ENCODE assay signal across 19 cellular contexts in genomic region chr7:100106633-100107032, GRCh38. TPM values are rescaled to one million over a fixed set of nuclear protein-coding genes. Genes with fewer than 3 reads are reported as not detected.
DNase-seq lines count a peak whose midpoint lies in the region; ATAC-seq, FAIRE-seq and TF ChIP-seq lines count a peak whose summit lies in the region.
"Had no signal": no experiment of that assay in that cellular context is flagged by ENCODE, and none has a peak within 500 bp of the region (broad histone marks: within the 10 kb centered on the region; RNA-seq: fewer than 3 reads in every experiment).

No MANE protein-coding gene starts in this region.

- no peak overlapping the region for H2BK120ac ChIP-seq in neuronal stem cell (ENCODE audit: low read depth, low read length)

- H3K27me3 Mint-ChIP-seq in activated naive CD4-positive, alpha-beta T cell treated with anti-CD3 and anti-CD28 coated beads, Interleukin-2, amount 50 U/mL, for 24 hours: no peaks in the 10 kb centered on the region
- H3K27me3 Mint-ChIP-seq: B cell had no signal

- no peak overlapping the region for H4K8ac ChIP-seq in neuronal stem cell (ENCODE audit: low read depth, low read length)

- peak overlapping the region; percentile 36 for H3K27ac ChIP-seq in RWPE1
- no peak overlapping the region for H3K27ac ChIP-seq in K562 (ENCODE audit: extremely low read depth, low read depth, low read length)
- H3K27ac ChIP-seq in neuronal stem cell (replicated peaks; ENCODE audit: low read length): no peak overlapping the region
- H3K27ac ChIP-seq: BLaER1 treated with 17β-estradiol and CSF1 and Interleukin-3, amounts not matched to agents 10 nM and 100 nM had no signal

- H3K27me3 ChIP-seq in K562 (ENCODE audit: control insufficient read depth in 2 of 2, insufficient read depth in 2 of 2, low read length in 2 of 2): no peaks in the 10 kb centered on the region
- H3K27me3 ChIP-seq in neuronal stem cell (ENCODE audit: control insufficient read depth in 3 of 3, insufficient read depth in 3 of 3, low read depth in 1 of 3, low read length in 3 of 3): no peaks in the 10 kb centered on the region
- H3K27me3 ChIP-seq: BLaER1 treated with 17β-estradiol and CSF1 and Interleukin-3, amounts not matched to agents 10 nM and 100 nM had no signal

- POLR2A ChIA-PET in RWPE1 (lab: Yijun Ruan, JAX; ENCODE audit: low non-redundant PET) (no interaction called here), K562 (lab: Yijun Ruan, JAX) (interaction anchor here (0.5 to 1.0 kb wide), 3 partner anchors 13 to 24 kb away, joined by 3 to 7 read pairs (median 3); partner anchors contain the start of gene MBLAC1)

- peaks cover 3% of the 10 kb centered on the region for H3K36me3 Mint-ChIP-seq in activated naive CD4-positive, alpha-beta T cell treated with anti-CD3 and anti-CD28 coated beads, Interleukin-2, amount 50 U/mL, for 24 hours
- H3K36me3 Mint-ChIP-seq in activated naive CD4-positive, alpha-beta T cell treated with anti-CD3 and anti-CD28 coated beads, Interleukin-2, amount 50 U/mL, for 72 hours: no peaks in the 10 kb centered on the region

- no peak overlapping the region for H2AK5ac ChIP-seq in neuronal stem cell (ENCODE audit: low read depth, low read length)

- no peak for TF ChIP-seq EP300 in K562 (IDR thresholded peaks at IDR 0.05; ENCODE audit: low read length)

- peaks cover 11% of the 10 kb centered on the region for H3K4me1 Mint-ChIP-seq in activated naive CD4-positive, alpha-beta T cell treated with anti-CD3 and anti-CD28 coated beads, Interleukin-2, amount 50 U/mL, for 24 hours

- TF ChIP-seq RAD21 in K562 (CRISPR knock-in tag; conservative IDR thresholded peaks at IDR 0.05 in 1 of 2, IDR thresholded peaks at IDR 0.05 in 1 of 2): no peak

- TF ChIP-seq POLR2A in K562 (conservative IDR thresholded peaks at IDR 0.05): no peak

- intact Hi-C loops in K562 (cut with micrococcal nuclease): no loop called here

- no peak overlapping the region for H3K4me2 ChIP-seq in K562 (ENCODE audit: insufficient read depth, low read length)
- H3K4me2 ChIP-seq in neuronal stem cell (ENCODE audit: insufficient read depth, low read length, poor library complexity, severe bottlenecking): no peak overlapping the region
- H3K4me2 ChIP-seq: BLaER1 treated with 17β-estradiol and CSF1 and Interleukin-3, amounts not matched to agents 10 nM and 100 nM had no signal

- H4K91ac ChIP-seq in neuronal stem cell (ENCODE audit: low read depth, low read length, poor library complexity): no peak overlapping the region

- no peak for FAIRE-seq in K562 (lab: Jason Lieb, UNC)
- FAIRE-seq: GM12878, H1 had no signal

- H3K4me3 ChIP-seq in K562 (no peak overlapping the region), neuronal stem cell (ENCODE audit: low read length in 2 of 2) (no peak overlapping the region)
- H3K4me3 ChIP-seq: BLaER1 treated with 17β-estradiol and CSF1 and Interleukin-3, amounts not matched to agents 10 nM and 100 nM; GM12878; HAP-1 had no signal

- no peak overlapping the region for H3K4me3 Mint-ChIP-seq in activated naive CD4-positive, alpha-beta T cell treated with anti-CD3 and anti-CD28 coated beads, Interleukin-2, amount 50 U/mL, for 24 hours
- H3K4me3 Mint-ChIP-seq: B cell; CD8-positive, alpha-beta T cell had no signal

- H3K23ac ChIP-seq in neuronal stem cell (ENCODE audit: low read depth, low read length, poor library complexity): peak overlapping the region; percentile 38

- no peak overlapping the region for H3K14ac ChIP-seq in neuronal stem cell (ENCODE audit: low read length)

- no peak overlapping the region for H2BK5ac ChIP-seq in neuronal stem cell (ENCODE audit: low read length)

- H3K9ac ChIP-seq in K562 (ENCODE audit: insufficient read depth in 1 of 2, low read depth in 2 of 2, low read length in 2 of 2) (peak overlapping the region in 1 of 2 experiments; percentile 62; a peak in 1 of 4 replicates), neuronal stem cell (ENCODE audit: low read depth, low read length, poor library complexity) (no peak overlapping the region)

- H3K79me1 ChIP-seq in neuronal stem cell (ENCODE audit: low read depth, low read length): no peaks in the 10 kb centered on the region

- H3K9me1 ChIP-seq in K562 (ENCODE audit: control insufficient read depth, insufficient read depth, low read length): no peaks in the 10 kb centered on the region

- in situ Hi-C loops in K562 (cut with MboI): no loop called here

- H3K9me3 ChIP-seq in K562 (replicated peaks; ENCODE audit: control insufficient read depth, insufficient read depth, low read depth, low read length): no peaks in the 10 kb centered on the region
- H3K9me3 ChIP-seq in neuronal stem cell (replicated peaks in 1 of 2; ENCODE audit: control insufficient read depth in 2 of 2, insufficient read depth in 1 of 2, low read depth in 1 of 2, low read length in 2 of 2): peaks cover 0 to 2% of the 10 kb centered on the region in 2 donors
- H3K9me3 ChIP-seq: BLaER1 treated with 17β-estradiol and CSF1 and Interleukin-3, amounts not matched to agents 10 nM and 100 nM; HAP-1 had no signal

- no peaks in the 10 kb centered on the region for H4K20me1 ChIP-seq in K562 (replicated peaks; ENCODE audit: control insufficient read depth, insufficient read depth, low read length)

- no peak overlapping the region for H3K4ac ChIP-seq in neuronal stem cell (ENCODE audit: low read length)

- no peak overlapping the region for H3K18ac ChIP-seq in neuronal stem cell (ENCODE audit: low read length)

- H2AFZ ChIP-seq in K562 (ENCODE audit: low read depth, low read length): no peak overlapping the region
- no peak overlapping the region for H2AFZ ChIP-seq in neuronal stem cell (ENCODE audit: low read length)

- CTCF ChIA-PET in RWPE1 (lab: Yijun Ruan, JAX): interaction anchor here (0.6 kb wide), 1 partner anchor 301 kb away, joined by 3 read pairs; no protein-coding TSS in a partner anchor
- CTCF ChIA-PET in K562 (lab: Yijun Ruan, JAX; ENCODE audit: low intra/inter-chr PET ratio): no interaction called here

- H3K4me1 ChIP-seq in K562 (replicated peaks in 1 of 2; ENCODE audit: control insufficient read depth in 2 of 2, insufficient read depth in 2 of 2, low read length in 2 of 2) (peaks cover 7 to 45% of the 10 kb centered on the region in 2 experiments; a peak in 4 of 5 replicates), neuronal stem cell (ENCODE audit: control insufficient read depth in 2 of 2, insufficient read depth in 1 of 2, low read depth in 1 of 2, low read length in 2 of 2) (peaks cover 4 to 9% of the 10 kb centered on the region in 2 donors)
- H3K4me1 ChIP-seq: HAP-1 had no signal

- DNase-seq in activated naive CD4-positive, alpha-beta T cell treated with anti-CD3 and anti-CD28 coated beads, Interleukin-2, amount 50 U/mL, for 72 hours (ENCODE audit: low spot score in 2 of 2): no peak
- DNase-seq in RWPE1 (ENCODE audit: low spot score) (no peak), K562 (ENCODE audit: extremely low read depth in 1 of 4, low spot score in 3 of 4) (peak in 1 of 4 experiments; percentile 5), neuronal stem cell (ENCODE audit: low spot score) (no peak), NCI-H2196 treated with DMSO at 0.1 percent for 48 hours (lab: John Stamatoyannopoulos, UW; ENCODE audit: unreplicated experiment) (no peak)
- DNase-seq: Calu3; CD8-positive, alpha-beta T cell; DMS 273 treated with DMSO at 0.1 percent for 48 hours; DMS53; DND-41; EL; IMR-90 had no signal

- WGBS in K562 (ENCODE audit: insufficient coverage, low coverage, missing lambda C conversion rate): 80% methylated on average over 17 of the region's 17 CpGs
- WGBS in neuronal stem cell (ENCODE audit: extremely low coverage in 2 of 2, insufficient read length in 2 of 2, insufficient replicate concordance in 1 of 2), 2 donors: no CpG with 5 or more reads among the region's 17 CpGs

- no peaks in the 10 kb centered on the region for H3K9me3 Mint-ChIP-seq in activated naive CD4-positive, alpha-beta T cell treated with anti-CD3 and anti-CD28 coated beads, Interleukin-2, amount 50 U/mL, for 24 hours
- H3K9me3 Mint-ChIP-seq in activated naive CD4-positive, alpha-beta T cell treated with anti-CD3 and anti-CD28 coated beads, Interleukin-2, amount 50 U/mL, for 72 hours: no peaks in the 10 kb centered on the region
- H3K9me3 Mint-ChIP-seq: CD8-positive, alpha-beta T cell had no signal

- no peak overlapping the region for H2BK15ac ChIP-seq in neuronal stem cell (ENCODE audit: low read length)

- TF ChIP-seq CTCF in RWPE1 (conservative IDR thresholded peaks at IDR 0.05; ENCODE audit: low read depth) (no peak), K562 (IDR thresholded peaks at IDR 0.05 in 2 of 3, conservative IDR thresholded peaks at IDR 0.05 in 1 of 3; ENCODE audit: insufficient read depth in 2 of 3, low read depth in 1 of 3, low read length in 3 of 3) (no peak)

- H3K27ac Mint-ChIP-seq in activated naive CD4-positive, alpha-beta T cell treated with anti-CD3 and anti-CD28 coated beads, Interleukin-2, amount 50 U/mL, for 24 hours: peak overlapping the region; percentile 41
- H3K27ac Mint-ChIP-seq in activated naive CD4-positive, alpha-beta T cell treated with anti-CD3 and anti-CD28 coated beads, Interleukin-2, amount 50 U/mL, for 72 hours: peak overlapping the region in 1 of 2 donors; percentile 47
- H3K27ac Mint-ChIP-seq: B cell; CD8-positive, alpha-beta T cell had no signal

- H3K36me3 ChIP-seq in K562 (ENCODE audit: control insufficient read depth, insufficient read depth, low read length) (peaks cover 71% of the 10 kb centered on the region; the same call in 2 of the 3 replicates), neuronal stem cell (replicated peaks in 1 of 2; ENCODE audit: control insufficient read depth in 2 of 2, insufficient read depth in 2 of 2, low read length in 2 of 2) (peaks cover 46 to 80% of the 10 kb centered on the region in 2 donors)

- no peak overlapping the region for H2BK12ac ChIP-seq in neuronal stem cell (ENCODE audit: low read length)

- peaks cover 8% of the 10 kb centered on the region; the same call in 2 of the 3 replicates for H3K79me2 ChIP-seq in K562 (ENCODE audit: control insufficient read depth, insufficient read depth, low read length)

- no peak for ATAC-seq in activated naive CD4-positive, alpha-beta T cell treated with anti-CD3 and anti-CD28 coated beads, Interleukin-2, amount 50 U/mL, for 72 hours
- no peak for ATAC-seq in K562
- no peak for ATAC-seq in GM19351 (IDR thresholded peaks at IDR 0.05; ENCODE audit: unreplicated experiment)
- ATAC-seq: CD8-positive, alpha-beta T cell; GM12878 had no signal

- BruUV-seq in K562 (replicated peaks; lab: Mats Ljungman, UMichigan): no TSS peak

RNA-seq across cellular contexts. Expression of gene AP4M1, which starts 5.2 kb away (rescaled TPM):
- 10 to 100 TPM in 1 of 2 donors, 1 to 10 TPM in 1; 8.4 to 13.6 TPM for total RNA-seq in activated naive CD4-positive, alpha-beta T cell treated with anti-CD3 and anti-CD28 coated beads, Interleukin-2, amount 50 U/mL, for 72 hours
- total RNA-seq in K562 (2011; cell fraction: chromatin; rRNA removed; ENCODE audit: low replicate concordance): 35.5 and 59.8 TPM in 2 replicates
- 50.4 and 51.6 TPM in 2 replicates for total RNA-seq in K562 (2011; cell fraction: nucleolus; rRNA removed)
- 26.7 and 40.9 TPM in 2 replicates for total RNA-seq in K562 (2011; cell fraction: nucleoplasm; rRNA removed)
- total RNA-seq in K562 (2014; rRNA removed) (17.4 and 30.9 TPM in 2 replicates), K562 (2014; rRNA removed; fragmentation: Illumina TruSeq; extraction: Trizol) (11.0 and 12.2 TPM in 2 replicates), K562 (2015; rRNA removed; fragmentation: Illumina TruSeq; extraction: Trizol) (11.9 and 13.5 TPM in 2 replicates), K562 (2021) (21.8 and 25.2 TPM in 2 replicates)
- polyA plus RNA-seq in K562 (2011; rRNA removed) (12.7 and 14.1 TPM in 2 replicates), K562 (2014; fragmentation: Illumina TruSeq; extraction: Trizol) (16.4 and 18.0 TPM in 2 replicates), K562 (2014; fragmentation: Nextera tagmentation; extraction: Ambion mirVana) (1 to 10 TPM; 1.3 to 3.6 TPM), K562 (2014; rRNA removed) (15.6 and 19.6 TPM in 2 replicates)
- polyA plus RNA-seq in K562 (2011; cell fraction: cytosol; rRNA removed): 14.1 and 21.2 TPM in 2 replicates
- polyA plus RNA-seq in K562 (2011; cell fraction: nucleus; rRNA removed): 41.5 and 49.3 TPM in 2 replicates
- polyA plus RNA-seq in K562 (2012): 15.8 and 27.8 TPM in 2 replicates
- 10.9 and 15.8 TPM in 2 replicates for polyA minus RNA-seq in K562 (2011; rRNA and poly(A)+ RNA removed)
- polyA minus RNA-seq in K562 (2011; cell fraction: cytosol; rRNA and poly(A)+ RNA removed): 9.1 and 11.9 TPM in 2 replicates
- polyA minus RNA-seq in K562 (2011; cell fraction: nucleus; rRNA and poly(A)+ RNA removed): 12.1 and 17.2 TPM in 2 replicates
- 10.7 TPM for polyA plus RNA-seq in neuronal stem cell (2013, experiment 1 of 2)
- 10.2 TPM for polyA plus RNA-seq in neuronal stem cell (2013, experiment 2 of 2)

RNA-seq across cellular contexts. Expression of gene MCM7, which starts 5.4 kb away (rescaled TPM):
- total RNA-seq in activated naive CD4-positive, alpha-beta T cell treated with anti-CD3 and anti-CD28 coated beads, Interleukin-2, amount 50 U/mL, for 72 hours: 100 to 1,000 TPM; 291 to 375 TPM
- total RNA-seq in K562 (2011; cell fraction: chromatin; rRNA removed; ENCODE audit: low replicate concordance): 414 and 758 TPM in 2 replicates
- 463 and 497 TPM in 2 replicates for total RNA-seq in K562 (2011; cell fraction: nucleolus; rRNA removed)
- 263 and 349 TPM in 2 replicates for total RNA-seq in K562 (2011; cell fraction: nucleoplasm; rRNA removed)
- total RNA-seq in K562 (2014; rRNA removed) (560 and 610 TPM in 2 replicates), K562 (2014; rRNA removed; fragmentation: Illumina TruSeq; extraction: Trizol) (303 and 336 TPM in 2 replicates), K562 (2015; rRNA removed; fragmentation: Illumina TruSeq; extraction: Trizol) (408 and 410 TPM in 2 replicates), K562 (2021) (588 and 616 TPM in 2 replicates)
- polyA plus RNA-seq in K562 (2011; rRNA removed) (304 and 329 TPM in 2 replicates), K562 (2014; fragmentation: Illumina TruSeq; extraction: Trizol) (437 and 491 TPM in 2 replicates), K562 (2014; fragmentation: Nextera tagmentation; extraction: Ambion mirVana) (100 to 1,000 TPM; 407 to 856 TPM), K562 (2014; rRNA removed) (488 and 513 TPM in 2 replicates)
- polyA plus RNA-seq in K562 (2011; cell fraction: cytosol; rRNA removed): 333 and 730 TPM in 2 replicates
- 657 and 888 TPM in 2 replicates for polyA plus RNA-seq in K562 (2011; cell fraction: nucleus; rRNA removed)
- polyA plus RNA-seq in K562 (2012): 488 and 498 TPM in 2 replicates
- polyA minus RNA-seq in K562 (2011; rRNA and poly(A)+ RNA removed): 295 and 393 TPM in 2 replicates
- polyA minus RNA-seq in K562 (2011; cell fraction: cytosol; rRNA and poly(A)+ RNA removed): 320 and 399 TPM in 2 replicates
- 299 and 305 TPM in 2 replicates for polyA minus RNA-seq in K562 (2011; cell fraction: nucleus; rRNA and poly(A)+ RNA removed)
- 218 TPM for polyA plus RNA-seq in neuronal stem cell (2013, experiment 1 of 2)
- polyA plus RNA-seq in neuronal stem cell (2013, experiment 2 of 2): 219 TPM

RNA-seq across cellular contexts. Expression of gene TAF6, which starts 12.5 kb away (rescaled TPM):
- total RNA-seq in activated naive CD4-positive, alpha-beta T cell treated with anti-CD3 and anti-CD28 coated beads, Interleukin-2, amount 50 U/mL, for 72 hours: 10 to 100 TPM; 52.7 to 57.6 TPM
- total RNA-seq in K562 (2011; cell fraction: chromatin; rRNA removed; ENCODE audit: low replicate concordance): 80.0 and 157 TPM in 2 replicates
- 79.9 and 81.2 TPM in 2 replicates for total RNA-seq in K562 (2011; cell fraction: nucleolus; rRNA removed)
- total RNA-seq in K562 (2011; cell fraction: nucleoplasm; rRNA removed): 59.5 and 72.2 TPM in 2 replicates
- total RNA-seq in K562 (2014; rRNA removed) (21.3 and 36.4 TPM in 2 replicates), K562 (2014; rRNA removed; fragmentation: Illumina TruSeq; extraction: Trizol) (16.1 and 22.2 TPM in 2 replicates), K562 (2015; rRNA removed; fragmentation: Illumina TruSeq; extraction: Trizol) (17.9 and 21.5 TPM in 2 replicates), K562 (2021) (74.2 and 78.7 TPM in 2 replicates)
- polyA plus RNA-seq in K562 (2011; rRNA removed) (12.3 and 21.4 TPM in 2 replicates), K562 (2014; fragmentation: Illumina TruSeq; extraction: Trizol) (59.4 and 68.1 TPM in 2 replicates), K562 (2014; fragmentation: Nextera tagmentation; extraction: Ambion mirVana) (under 1 TPM; 0.78 to 0.83 TPM), K562 (2014; rRNA removed) (33.1 and 43.1 TPM in 2 replicates)
- 9.2 and 16.8 TPM in 2 replicates for polyA plus RNA-seq in K562 (2011; cell fraction: cytosol; rRNA removed)
- polyA plus RNA-seq in K562 (2011; cell fraction: nucleus; rRNA removed): 43.8 and 63.6 TPM in 2 replicates
- 63.2 and 72.6 TPM in 2 replicates for polyA plus RNA-seq in K562 (2012)
- 12.3 and 15.9 TPM in 2 replicates for polyA minus RNA-seq in K562 (2011; rRNA and poly(A)+ RNA removed)
- 23.7 and 37.7 TPM in 2 replicates for polyA minus RNA-seq in K562 (2011; cell fraction: cytosol; rRNA and poly(A)+ RNA removed)
- 15.6 and 19.7 TPM in 2 replicates for polyA minus RNA-seq in K562 (2011; cell fraction: nucleus; rRNA and poly(A)+ RNA removed)
- polyA plus RNA-seq in neuronal stem cell (2013, experiment 1 of 2): 77.7 TPM
- polyA plus RNA-seq in neuronal stem cell (2013, experiment 2 of 2): 76.6 TPM

RNA-seq across cellular contexts. Expression of gene CNPY4, which starts 12.8 kb away (rescaled TPM):
- 10 to 100 TPM; 16.4 to 20.9 TPM for total RNA-seq in activated naive CD4-positive, alpha-beta T cell treated with anti-CD3 and anti-CD28 coated beads, Interleukin-2, amount 50 U/mL, for 72 hours
- total RNA-seq in K562 (2011; cell fraction: chromatin; rRNA removed; ENCODE audit: low replicate concordance): 6.2 and 14.1 TPM in 2 replicates
- 10.7 and 14.8 TPM in 2 replicates for total RNA-seq in K562 (2011; cell fraction: nucleolus; rRNA removed)
- 13.4 and 13.9 TPM in 2 replicates for total RNA-seq in K562 (2011; cell fraction: nucleoplasm; rRNA removed)
- total RNA-seq in K562 (2014; rRNA removed): 5.9 and 7.6 TPM in 2 replicates
- 7.7 and 9.2 TPM in 2 replicates for total RNA-seq in K562 (2014; rRNA removed; fragmentation: Illumina TruSeq; extraction: Trizol)
- 10.2 and 11.2 TPM in 2 replicates for total RNA-seq in K562 (2015; rRNA removed; fragmentation: Illumina TruSeq; extraction: Trizol)
- total RNA-seq in K562 (2021): 5.1 and 5.5 TPM in 2 replicates
- polyA plus RNA-seq in K562 (2011; rRNA removed): 4.9 and 7.0 TPM in 2 replicates
- polyA plus RNA-seq in K562 (2011; cell fraction: cytosol; rRNA removed): 3.9 and 5.4 TPM in 2 replicates
- polyA plus RNA-seq in K562 (2011; cell fraction: nucleus; rRNA removed): 6.1 and 11.1 TPM in 2 replicates
- 6.5 and 8.9 TPM in 2 replicates for polyA plus RNA-seq in K562 (2012)
- 6.4 and 8.6 TPM in 2 replicates for polyA plus RNA-seq in K562 (2014; fragmentation: Illumina TruSeq; extraction: Trizol)
- 1 to 10 TPM; 1.9 to 6.3 TPM for polyA plus RNA-seq in K562 (2014; fragmentation: Nextera tagmentation; extraction: Ambion mirVana)
- polyA plus RNA-seq in K562 (2014; rRNA removed): 6.3 and 7.0 TPM in 2 replicates
- 2.8 and 5.5 TPM in 2 replicates for polyA minus RNA-seq in K562 (2011; rRNA and poly(A)+ RNA removed)
- polyA minus RNA-seq in K562 (2011; cell fraction: cytosol; rRNA and poly(A)+ RNA removed): 2.7 TPM in 1 of 2 replicates, not detected in the other
- 3.3 and 3.5 TPM in 2 replicates for polyA minus RNA-seq in K562 (2011; cell fraction: nucleus; rRNA and poly(A)+ RNA removed)
- 21.1 TPM for polyA plus RNA-seq in neuronal stem cell (2013, experiment 1 of 2)
- 20.5 TPM for polyA plus RNA-seq in neuronal stem cell (2013, experiment 2 of 2)

RNA-seq across cellular contexts. Expression of gene COPS6, which starts 17.9 kb away (rescaled TPM):
- 100 to 1,000 TPM in 1 of 2 donors, 10 to 100 TPM in 1; 84.6 to 107 TPM for total RNA-seq in activated naive CD4-positive, alpha-beta T cell treated with anti-CD3 and anti-CD28 coated beads, Interleukin-2, amount 50 U/mL, for 72 hours
- total RNA-seq in K562 (2011; cell fraction: chromatin; rRNA removed; ENCODE audit: low replicate concordance): 151 and 243 TPM in 2 replicates
- total RNA-seq in K562 (2011; cell fraction: nucleolus; rRNA removed): 132 and 134 TPM in 2 replicates
- 123 and 134 TPM in 2 replicates for total RNA-seq in K562 (2011; cell fraction: nucleoplasm; rRNA removed)
- total RNA-seq in K562 (2014; rRNA removed): 102 and 119 TPM in 2 replicates
- 56.4 and 64.2 TPM in 2 replicates for total RNA-seq in K562 (2014; rRNA removed; fragmentation: Illumina TruSeq; extraction: Trizol)
- total RNA-seq in K562 (2015; rRNA removed; fragmentation: Illumina TruSeq; extraction: Trizol): 60.1 and 63.0 TPM in 2 replicates
- 168 TPM in 2 replicates for total RNA-seq in K562 (2021)
- 142 and 202 TPM in 2 replicates for polyA plus RNA-seq in K562 (2011; rRNA removed)
- 161 and 249 TPM in 2 replicates for polyA plus RNA-seq in K562 (2011; cell fraction: cytosol; rRNA removed)
- polyA plus RNA-seq in K562 (2011; cell fraction: nucleus; rRNA removed): 125 and 159 TPM in 2 replicates
- 160 and 243 TPM in 2 replicates for polyA plus RNA-seq in K562 (2012)
- 176 and 194 TPM in 2 replicates for polyA plus RNA-seq in K562 (2014; fragmentation: Illumina TruSeq; extraction: Trizol)
- polyA plus RNA-seq in K562 (2014; fragmentation: Nextera tagmentation; extraction: Ambion mirVana): 100 to 1,000 TPM; 160 to 331 TPM
- 212 and 232 TPM in 2 replicates for polyA plus RNA-seq in K562 (2014; rRNA removed)
- 82.3 and 172 TPM in 2 replicates for polyA minus RNA-seq in K562 (2011; rRNA and poly(A)+ RNA removed)
- 57.4 and 102 TPM in 2 replicates for polyA minus RNA-seq in K562 (2011; cell fraction: cytosol; rRNA and poly(A)+ RNA removed)
- polyA minus RNA-seq in K562 (2011; cell fraction: nucleus; rRNA and poly(A)+ RNA removed): 37.4 and 39.0 TPM in 2 replicates
- polyA plus RNA-seq in neuronal stem cell (2013, experiment 1 of 2): 104 TPM
- 102 TPM for polyA plus RNA-seq in neuronal stem cell (2013, experiment 2 of 2)
